In genomic region chr9:101562966-101563365, GRCh38 we compare ENCODE assay signal across 34 cellular contexts. TPM values are rescaled to one million over a fixed set of nuclear protein-coding genes. Genes with fewer than 3 reads are reported as not detected.
"Had no signal": no experiment of that assay in that cellular context is flagged by ENCODE, and none has a peak within 500 bp of the region (broad histone marks: within the 10 kb centered on the region; RNA-seq: fewer than 3 reads in every experiment).

No MANE protein-coding gene starts in this region.

- H3K4me3 Mint-ChIP-seq: activated CD4-positive, alpha-beta T cell treated with anti-CD3 and anti-CD28 coated beads for 36 hours; activated CD4-positive, alpha-beta T cell treated with anti-CD3 and anti-CD28 coated beads, Interleukin-2, amount 10 ng/mL, durations not matched to agents 7 days and 5 days; activated CD8-positive, alpha-beta T cell treated with anti-CD3 and anti-CD28 coated beads, Interleukin-2, amount 10 ng/mL, durations not matched to agents 7 days and 5 days; activated naive CD4-positive, alpha-beta T cell treated with anti-CD3 and anti-CD28 coated beads, Interleukin-2, amount 50 U/mL, for 24 hours; activated naive CD8-positive, alpha-beta T cell treated with anti-CD3 and anti-CD28 coated beads, Interleukin-2, amount 10 ng/mL, durations not matched to agents 7 days and 5 days; activated T-cell treated with anti-CD3 and anti-CD28 coated beads, Interleukin-2, amount 50 U/mL, for 24 hours; T-helper 1 cell treated with Interleukin-12 subunit alpha and Interleukin-12 subunit beta and Interleukin-4 antibody, amounts not matched to agents 30 μg/mL and 1 μg/mL, for 36 hours; T-helper 2 cell treated with Interferon-gamma antibody and Interleukin-4, amounts not matched to agents 5 μg/mL and 100 μg/mL, for 36 hours; WTC11 had no signal

- H3K27ac Mint-ChIP-seq: activated CD4-positive, alpha-beta T cell treated with anti-CD3 and anti-CD28 coated beads for 36 hours; activated CD4-positive, alpha-beta T cell treated with anti-CD3 and anti-CD28 coated beads, Interleukin-2, amount 10 ng/mL, durations not matched to agents 7 days and 5 days; activated CD8-positive, alpha-beta T cell treated with anti-CD3 and anti-CD28 coated beads, Interleukin-2, amount 10 ng/mL, durations not matched to agents 7 days and 5 days; activated naive CD4-positive, alpha-beta T cell treated with anti-CD3 and anti-CD28 coated beads, Interleukin-2, amount 50 U/mL, for 24 hours; activated naive CD8-positive, alpha-beta T cell treated with anti-CD3 and anti-CD28 coated beads, Interleukin-2, amount 10 ng/mL, durations not matched to agents 7 days and 5 days; activated T-cell treated with anti-CD3 and anti-CD28 coated beads, Interleukin-2, amount 50 U/mL, for 24 hours; activated T-helper 2 cell treated with anti-CD3 and anti-CD28 coated beads, Interferon-gamma antibody, Interleukin-2, Interleukin-4, amounts not matched to agents 10 μg/mL and 5 μg/mL and 100 μg/mL, durations not matched to agents 14 hours and 24 hours and 36 hours; T-helper 1 cell treated with Interleukin-12 subunit alpha and Interleukin-12 subunit beta and Interleukin-4 antibody, amounts not matched to agents 30 μg/mL and 1 μg/mL, for 36 hours; T-helper 2 cell treated with Interferon-gamma antibody and Interleukin-4, amounts not matched to agents 5 μg/mL and 100 μg/mL, for 36 hours; WTC11 had no signal

- DNase-seq: activated CD4-positive, alpha-beta T cell treated with anti-CD3 and anti-CD28 coated beads for 36 hours; activated CD4-positive, alpha-beta T cell treated with anti-CD3 and anti-CD28 coated beads, Interleukin-2, amount 10 ng/mL, durations not matched to agents 7 days and 5 days; activated CD4-positive, alpha-beta T cell treated with anti-CD3 and anti-CD28 coated beads, Interleukin-2, amount 50 U/mL, for 48 hours; activated CD8-positive, alpha-beta T cell treated with anti-CD3 and anti-CD28 coated beads, Interleukin-2, amount 10 ng/mL, durations not matched to agents 7 days and 5 days; activated gamma-delta T cell; activated naive CD4-positive, alpha-beta T cell treated with Interleukin-2 at 50 U/mL for 16 hours; activated naive CD8-positive, alpha-beta T cell treated with anti-CD3 and anti-CD28 coated beads, Interleukin-2, amount 10 ng/mL, durations not matched to agents 7 days and 5 days; activated T-cell treated with anti-CD3 and anti-CD28 coated beads, Interleukin-2, amount 50 U/mL, for 24 hours; body of pancreas; NCI-H1048; NCI-H1105 treated with DMSO at 0.1 percent for 48 hours; NCI-H1436; NCI-H1694; NCI-H1930; NCI-H2081 treated with DMSO at 0.1 percent for 48 hours; NCI-H345; NCI-H524 treated with DMSO at 0.1 percent for 48 hours; SHP77; SJCRH30; SK-N-SH had no signal

- ATAC-seq: activated CD4-positive, alpha-beta T cell treated with anti-CD3 and anti-CD28 coated beads for 36 hours; activated CD4-positive, CD25-positive, alpha-beta regulatory T cell treated with anti-CD3 and anti-CD28 coated beads, Interleukin-2, amount 50 U/mL, for 24 hours; activated CD8-positive, alpha-beta T cell treated with anti-CD3 and anti-CD28 coated beads, Interleukin-2, amount 10 ng/mL, durations not matched to agents 7 days and 5 days; body of pancreas; Panc1; WTC11 had no signal

- H3K4me1 Mint-ChIP-seq: WTC11 had no signal

- H3K27me3 Mint-ChIP-seq: activated CD4-positive, alpha-beta T cell treated with anti-CD3 and anti-CD28 coated beads for 36 hours; activated CD4-positive, alpha-beta T cell treated with anti-CD3 and anti-CD28 coated beads, Interleukin-2, amount 10 ng/mL, durations not matched to agents 7 days and 5 days; activated naive CD4-positive, alpha-beta T cell treated with anti-CD3 and anti-CD28 coated beads, Interleukin-2, amount 50 U/mL, for 24 hours; activated naive CD8-positive, alpha-beta T cell treated with anti-CD3 and anti-CD28 coated beads, Interleukin-2, amount 10 ng/mL, durations not matched to agents 7 days and 5 days; activated T-cell treated with anti-CD3 and anti-CD28 coated beads, Interleukin-2, amount 50 U/mL, for 24 hours had no signal

RNA-seq across cellular contexts. Expression of gene PPP3R2, which starts 31.8 kb away (rescaled TPM):
- total RNA-seq: activated CD4-positive, alpha-beta T cell treated with anti-CD3 and anti-CD28 coated beads for 36 hours; activated CD4-positive, alpha-beta T cell treated with anti-CD3 and anti-CD28 coated beads, Interleukin-2, amount 10 ng/mL, durations not matched to agents 7 days and 5 days; activated CD8-positive, alpha-beta T cell treated with anti-CD3 and anti-CD28 coated beads, Interleukin-2, amount 10 ng/mL, durations not matched to agents 7 days and 5 days; activated naive CD8-positive, alpha-beta T cell treated with anti-CD3 and anti-CD28 coated beads, Interleukin-2, amount 10 ng/mL, durations not matched to agents 7 days and 5 days; activated T-helper 2 cell treated with anti-CD3 and anti-CD28 coated beads, Interferon-gamma antibody, Interleukin-2, Interleukin-4, amounts not matched to agents 10 μg/mL and 5 μg/mL and 100 μg/mL, durations not matched to agents 14 hours and 24 hours and 36 hours; astrocyte; body of pancreas; breast epithelium; cardiac septum; MCF 10A; NCI-H460; RPMI7951; SJCRH30; WTC11 had no signal
- polyA plus RNA-seq: adipose tissue, SK-N-SH had no signal
